8 cellular contexts compared by ENCODE assay signal in the genomic region with DNA sequence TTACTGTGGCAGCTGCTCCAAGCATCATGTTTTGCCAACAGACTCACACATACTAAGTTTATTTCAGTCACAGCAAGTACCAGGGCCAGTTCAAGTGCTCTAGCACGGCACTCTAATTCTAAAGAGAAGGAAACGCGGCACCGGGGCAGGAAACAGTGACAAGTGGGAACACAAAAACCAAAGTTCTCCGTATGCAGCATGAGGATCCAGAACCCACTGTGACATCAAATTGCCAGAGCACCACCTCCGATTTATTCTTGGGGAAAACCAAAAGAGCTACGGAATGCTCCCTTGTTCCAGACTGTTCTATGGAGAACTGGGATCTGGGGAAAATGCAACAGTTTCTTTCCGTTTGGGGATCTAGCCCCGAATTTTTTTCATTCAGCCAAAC. TPM values are rescaled to one million over a fixed set of nuclear protein-coding genes. Genes with fewer than 3 reads are reported as not detected.
DNase-seq lines count a peak whose midpoint lies in the region; ATAC-seq and TF ChIP-seq lines count a peak whose summit lies in the region.

No MANE protein-coding gene starts in this region.

- 2% methylated on average over 9 of the region's 9 CpGs for WGBS in right lobe of liver (ENCODE audit: insufficient coverage, low coverage, low lambda C conversion rate, missing lambda C conversion rate)
- 0% methylated on average over 9 of the region's 9 CpGs; no CpG with 5 or more reads in 1 of the 2 donors for WGBS in transverse colon (ENCODE audit: low coverage in 1 of 2), 2 donors

- H3K79me2 ChIP-seq in MM.1S (ENCODE audit: low read length), result peaks cover 9% of the 10 kb centered on the region

- H3K27me3 ChIP-seq in H7 (ENCODE audit: control insufficient read depth, insufficient read depth, low read length) (no peaks in the 10 kb centered on the region), MM.1S (replicated peaks; ENCODE audit: insufficient read depth, low read length) (no peaks in the 10 kb centered on the region), brain microvascular endothelial cell (replicated peaks) (no peaks in the 10 kb centered on the region), right lobe of liver (no peaks in the 10 kb centered on the region), transverse colon (no peaks in the 10 kb centered on the region)

- H3K27ac ChIP-seq in MM.1S (ENCODE audit: low read length) (no peak overlapping the region), brain microvascular endothelial cell (no peak overlapping the region), right lobe of liver (peak overlapping the region in 2 of 3 donors; percentile 74 to 88), transverse colon (peak overlapping the region; percentile 85 to 89 (median 87))

- intact Hi-C loops in right lobe of liver (cut with DNase I) (no loop called here), transverse colon (cut with DNase I; ENCODE audit: low total_unique reads) (no loop called here)

- H3K9me2 ChIP-seq in MM.1S (replicated peaks; ENCODE audit: insufficient read depth, low read length), result no peaks in the 10 kb centered on the region

- H3K4me1 ChIP-seq in MM.1S (ENCODE audit: low read length), result 0 out of 2 replicates have a peak, but pooled peaks cover 3% of the 10 kb centered on the region
- peaks cover 0 to 27% (median 7%) of the 10 kb centered on the region in 4 donors for H3K4me1 ChIP-seq in right lobe of liver
- H3K4me1 ChIP-seq in transverse colon, result peaks cover 4 to 40% (median 19%) of the 10 kb centered on the region in 4 donors

- in situ Hi-C loops in brain microvascular endothelial cell (cut with HindIII; ENCODE audit: low pct_ligation_motif_present, low sequenced_read_pairs) (no loop called here), transverse colon (cut with MboI; ENCODE audit: low pct_ligation_motif_present in 1 of 4, low pct_unique_long_range_greater_than_20kb in 1 of 4, low sequenced_read_pairs in 3 of 4) (no loop called here)

- peak overlapping the region; percentile 59 for H3K4me2 ChIP-seq in MM.1S (ENCODE audit: low read depth, low read length)

- H4K20me1 ChIP-seq in MM.1S (ENCODE audit: insufficient read depth, low read length), result no peaks in the 10 kb centered on the region

- H3K9me3 ChIP-seq in MM.1S (replicated peaks; ENCODE audit: insufficient read depth, low read length) (no peaks in the 10 kb centered on the region), right lobe of liver (no peaks in the 10 kb centered on the region), transverse colon (no peaks in the 10 kb centered on the region)

- TF ChIP-seq EP300 in transverse colon (IDR thresholded peaks at IDR 0.05; ENCODE audit: low read depth), result no peak

- no peaks in the 10 kb centered on the region for H3F3A ChIP-seq in MM.1S (ENCODE audit: insufficient read depth, low read length)

- H2AFZ ChIP-seq in MM.1S (ENCODE audit: low read length), result peak overlapping the region; percentile 49

- peak; percentile 12 for ATAC-seq in GM18511 (IDR thresholded peaks at IDR 0.05; ENCODE audit: unreplicated experiment)
- ATAC-seq in right lobe of liver, result peak in 3 of 4 donors; percentile 1
- no peak for ATAC-seq in HG03565 (IDR thresholded peaks at IDR 0.05; ENCODE audit: unreplicated experiment)

- DNase-seq in H7 (no peak), MM.1S (peak; percentile 36), brain microvascular endothelial cell (no peak), right lobe of liver (peak in 1 of 3 donors; percentile 20), transverse colon (peak; percentile 13), NCI-H1105 treated with DMSO at 0.1 percent for 48 hours (lab: John Stamatoyannopoulos, UW) (no peak)

- H3K4me3 ChIP-seq in H7 (ENCODE audit: insufficient read depth, low read depth, low read length), result peak overlapping the region; percentile 60
- peak overlapping the region; percentile 79 for H3K4me3 ChIP-seq in MM.1S (ENCODE audit: low read length)
- H3K4me3 ChIP-seq in brain microvascular endothelial cell (ENCODE audit: low read depth, low read length), result peak overlapping the region; percentile 63
- peak overlapping the region; percentile 65 to 79 (median 73) for H3K4me3 ChIP-seq in right lobe of liver
- H3K4me3 ChIP-seq in transverse colon, result peak overlapping the region; percentile 18 to 78 (median 55)

- peak overlapping the region; percentile 30; the same call in 1 of the 2 replicates for H3K9ac ChIP-seq in MM.1S (ENCODE audit: low read length)

- TF ChIP-seq POLR2A in right lobe of liver (IDR thresholded peaks at IDR 0.05), result no peak
- no peak for TF ChIP-seq POLR2A in transverse colon (IDR thresholded peaks at IDR 0.05)

- H3K36me3 ChIP-seq in H7 (replicated peaks; ENCODE audit: control insufficient read depth, insufficient read depth, low read length) (no peaks in the 10 kb centered on the region), MM.1S (replicated peaks; ENCODE audit: insufficient read depth, low read length) (no peaks in the 10 kb centered on the region), brain microvascular endothelial cell (replicated peaks) (no peaks in the 10 kb centered on the region), right lobe of liver (no peaks in the 10 kb centered on the region), transverse colon (no peaks in the 10 kb centered on the region)

- no peak for TF ChIP-seq CTCF in MM.1S (IDR thresholded peaks at IDR 0.05; ENCODE audit: low read length)
- no peak for TF ChIP-seq CTCF in brain microvascular endothelial cell (IDR thresholded peaks at IDR 0.05; ENCODE audit: low read depth, low read length, missing control alignments)
- TF ChIP-seq CTCF in right lobe of liver (IDR thresholded peaks at IDR 0.05), result no peak
- no peak for TF ChIP-seq CTCF in transverse colon (IDR thresholded peaks at IDR 0.05)

RNA-seq across cellular contexts. Expression of gene PTER, which starts 0.4 kb away (rescaled TPM):
- total RNA-seq in H7 (2014; rRNA removed; shearing (Covaris generic)), result 7.4 and 9.0 TPM in 2 replicates
- total RNA-seq in right lobe of liver (10 to 100 TPM in 4 of 6 experiments, 1 to 10 TPM in 2; 8.5 to 31.8 (median 12.2) TPM), transverse colon (10 to 100 TPM; 14.3 to 23.2 (median 19.1) TPM)

Comparison
In these comparisons a context has a peak if more than half of its experiments do, and no peak if none do; other contexts are left out.
1. DNase-seq: peak in MM.1S (single experiment) and transverse colon (single experiment); none in H7 (single experiment), brain microvascular endothelial cell (single experiment) and NCI-H1105 treated with DMSO at 0.1 percent for 48 hours (single experiment).
2. H3K27ac ChIP-seq: peak in right lobe of liver (2 of 3) and transverse colon (4 of 4); none in MM.1S (single experiment) and brain microvascular endothelial cell (single experiment).
3. Peak in every context shown above with its lines, with median percentiles within 50 percentile points of each other: H3K4me3 ChIP-seq.